Comparison of ENCODE assay signal across 15 cellular contexts in genomic region chr2:237956402-237956736, GRCh38. TPM values are rescaled to one million over a fixed set of nuclear protein-coding genes. Genes with fewer than 3 reads are reported as not detected.
DNase-seq lines count a peak whose midpoint lies in the region; ATAC-seq and TF ChIP-seq lines count a peak whose summit lies in the region.
"Had no signal": no experiment of that assay in that cellular context is flagged by ENCODE, and none has a peak within 500 bp of the region (broad histone marks: within the 10 kb centered on the region; RNA-seq: fewer than 3 reads in every experiment).

No MANE protein-coding gene starts in this region.

- H3K4me3 ChIP-seq in RWPE2 (ENCODE audit: severe bottlenecking) (peak overlapping the region; percentile 17), ectodermal cell (ENCODE audit: insufficient read depth, low read depth, low read length) (peak overlapping the region; percentile 39), spleen (peak overlapping the region in 5 of 8 donors; percentile 16 to 55 (median 21))
- H3K4me3 ChIP-seq: SK-N-MC had no signal

- no peak for TF ChIP-seq POLR2A in spleen (IDR thresholded peaks at IDR 0.05)

- no peak for DNase-seq in RWPE2 (ENCODE audit: low spot score)
- peak; percentile 46 for DNase-seq in iPS-NIHi7 (ENCODE audit: extremely low spot score)
- no peak for DNase-seq in spleen
- DNase-seq in pons (ENCODE audit: low spot score), result no peak
- DNase-seq in omental fat pad (ENCODE audit: low spot score), result no peak
- DNase-seq in NCI-H748 treated with DMSO at 0.1 percent for 48 hours (lab: John Stamatoyannopoulos, UW), result no peak
- DNase-seq: activated CD4-positive, CD25-positive, alpha-beta regulatory T cell treated with anti-CD3 and anti-CD28 coated beads, Interleukin-2, amount 50 U/mL, for 72 hours; activated T-cell treated with anti-CD3 and anti-CD28 coated beads, Interleukin-2, amount 50 U/mL, for 1 hour; Calu3; GOT3; left colon had no signal

- 14 to 15% methylated on average over 22 to 23 of the region's 23 CpGs for WGBS in ectodermal cell, 2 experiments
- WGBS in spleen, 5 donors, result 20 to 70% (median 30%) methylated on average over 4 to 23 of the region's 23 CpGs

- ATAC-seq in RWPE2 (ENCODE audit: low read depth) (no peak), omental fat pad (ENCODE audit: low FRiP score) (no peak), GM21723 (IDR thresholded peaks at IDR 0.05; ENCODE audit: unreplicated experiment) (no peak)
- ATAC-seq: left colon had no signal

- no peaks in the 10 kb centered on the region for H3K9me3 ChIP-seq in RWPE2 (ENCODE audit: severe bottlenecking)
- no peaks in the 10 kb centered on the region for H3K9me3 ChIP-seq in ectodermal cell (ENCODE audit: control insufficient read depth, low read length)
- peaks cover 0 to 4% (median 1%) of the 10 kb centered on the region in 8 donors for H3K9me3 ChIP-seq in spleen
- H3K9me3 ChIP-seq: pancreas had no signal

- TF ChIP-seq CTCF in RWPE2 (IDR thresholded peaks at IDR 0.05; ENCODE audit: poor library complexity, severe bottlenecking), result no peak
- no peak for TF ChIP-seq CTCF in spleen (IDR thresholded peaks at IDR 0.05 in 8 of 11, conservative IDR thresholded peaks at IDR 0.05 in 3 of 11)
- no peak for TF ChIP-seq CTCF in omental fat pad (IDR thresholded peaks at IDR 0.05)

- H3K36me3 ChIP-seq in RWPE2 (ENCODE audit: low read depth) (no peaks in the 10 kb centered on the region), ectodermal cell (ENCODE audit: control insufficient read depth, insufficient read depth, low read length) (no peaks in the 10 kb centered on the region), spleen (no peaks in the 10 kb centered on the region)
- H3K36me3 ChIP-seq: pancreas had no signal

- intact Hi-C loops in spleen (cut with DNase I; ENCODE audit: low total_unique reads), result no loop called here

- H3K4me1 ChIP-seq in RWPE2 (ENCODE audit: insufficient read depth, poor library complexity, severe bottlenecking) (no peaks in the 10 kb centered on the region), ectodermal cell (ENCODE audit: control insufficient read depth, insufficient read depth, low read length) (no peaks in the 10 kb centered on the region), spleen (peaks cover 3 to 15% (median 11%) of the 10 kb centered on the region in 6 donors)

- H3K27me3 ChIP-seq in RWPE2 (ENCODE audit: insufficient read depth, poor library complexity, severe bottlenecking) (peaks cover 12% of the 10 kb centered on the region), ectodermal cell (ENCODE audit: control insufficient read depth, insufficient read depth, low read length, poor library complexity, severe bottlenecking) (peaks cover 28% of the 10 kb centered on the region), spleen (replicated peaks in 1 of 7) (peaks cover 0 to 47% (median 18%) of the 10 kb centered on the region in 7 donors)
- H3K27me3 ChIP-seq: pancreas had no signal

- H3K27ac ChIP-seq in RWPE2 (ENCODE audit: poor library complexity, severe bottlenecking) (no peak overlapping the region), ectodermal cell (ENCODE audit: insufficient read depth, low read depth, low read length, poor library complexity, severe bottlenecking) (no peak overlapping the region), spleen (no peak overlapping the region)
- H3K27ac ChIP-seq: pancreas had no signal

RNA-seq across cellular contexts. Expression of gene UBE2F, which starts 10.4 kb away (rescaled TPM):
- 46.5 TPM for polyA plus RNA-seq in ectodermal cell (2013, experiment 1 of 4)
- polyA plus RNA-seq in ectodermal cell (2013, experiment 2 of 4), result 46.4 TPM
- 40.3 TPM for polyA plus RNA-seq in ectodermal cell (2013, experiment 3 of 4)
- polyA plus RNA-seq in ectodermal cell (2013, experiment 4 of 4), result 43.9 TPM
- total RNA-seq in spleen (10 to 100 TPM; 32.1 to 73.9 (median 48.9) TPM), omental fat pad (10 to 100 TPM; 36.3 to 59.9 (median 51.3) TPM)
- 10 to 100 TPM; 34.3 to 49.3 (median 46.0) TPM for polyA plus RNA-seq in spleen
